8 cellular contexts compared by ENCODE assay signal in the genomic region with DNA sequence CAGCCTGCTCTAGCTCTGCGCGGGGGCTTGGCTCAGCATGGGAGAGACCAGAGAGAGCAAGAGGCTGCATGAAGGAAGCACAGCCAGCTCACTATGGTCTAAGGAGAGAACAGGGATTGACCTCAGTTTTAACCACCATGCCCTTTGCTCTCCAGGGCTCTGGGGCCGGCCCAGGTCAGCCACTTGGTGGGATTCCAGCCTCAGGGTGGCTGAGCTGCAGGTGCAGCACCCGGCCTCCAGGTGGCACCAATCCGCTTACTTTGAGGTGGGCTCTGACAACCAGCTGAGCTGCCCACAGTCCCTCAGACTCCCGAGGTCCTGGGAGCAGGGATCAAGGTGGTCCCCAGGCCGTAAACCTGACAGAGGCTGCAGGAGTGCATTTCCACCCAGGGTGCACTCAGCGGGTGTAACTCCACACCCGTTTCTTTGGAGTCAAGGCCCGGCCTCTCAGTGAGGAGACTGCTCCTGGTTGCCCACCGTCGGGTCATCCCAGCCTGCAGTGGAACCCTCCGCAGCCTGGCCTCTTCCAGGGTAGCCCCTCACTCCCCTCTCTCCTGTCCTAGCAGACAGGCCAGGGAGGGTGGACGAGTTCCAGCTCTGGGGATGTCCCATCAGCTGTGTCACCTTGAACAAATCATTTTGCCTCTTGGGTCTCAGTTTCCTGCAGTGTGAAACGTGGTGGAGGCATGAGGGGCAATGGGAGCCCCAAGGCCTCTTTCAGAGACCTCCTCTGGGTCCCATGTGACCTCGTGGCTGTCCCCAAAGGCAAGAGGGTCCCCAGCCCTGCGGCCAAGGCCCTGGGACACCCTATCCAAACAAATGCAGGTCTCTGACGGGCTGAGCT. TPM values are rescaled to one million over a fixed set of nuclear protein-coding genes. Genes with fewer than 3 reads are reported as not detected.
DNase-seq lines count a peak whose midpoint lies in the region; ATAC-seq and TF ChIP-seq lines count a peak whose summit lies in the region.

No MANE protein-coding gene starts in this region.

- TF ChIP-seq CTCF in esophagus muscularis mucosa (IDR thresholded peaks at IDR 0.05) = peak; percentile 74 to 90 (median 84)
- TF ChIP-seq CTCF in nephron (IDR thresholded peaks at IDR 0.05; ENCODE audit: unreplicated experiment in 3 of 3) = peak; percentile 87 to 89 (median 88)

- DNase-seq in AG20443 (ENCODE audit: low spot score) (peak; percentile 80), NCI-H748 treated with DMSO at 0.1 percent for 48 hours (lab: John Stamatoyannopoulos, UW) (peak; percentile 12), activated T-cell treated with anti-CD3 and anti-CD28 coated beads for 1 hour (ENCODE audit: low read depth) (peak; percentile 43), esophagus muscularis mucosa (ENCODE audit: extremely low spot score) (no peak), superior temporal gyrus (ENCODE audit: extremely low spot score) (peak; percentile 64)

- H3K4me3 Mint-ChIP-seq in nephron = peak overlapping the region; percentile 71 to 84 (median 75)

- TF ChIP-seq POLR2A in esophagus muscularis mucosa (IDR thresholded peaks at IDR 0.05; ENCODE audit: low read depth) = no peak

- no peaks in the 10 kb centered on the region for H3K36me3 Mint-ChIP-seq in nephron (ENCODE audit: low read depth)

- peaks cover 7 to 16% (median 15%) of the 10 kb centered on the region in 4 donors for H3K4me1 ChIP-seq in esophagus muscularis mucosa

- intact Hi-C loops in esophagus muscularis mucosa (cut with DNase I) = loop anchor here (2.0 kb wide), 1 partner anchor 526 kb away; no protein-coding TSS in a partner anchor

- peaks cover 58% of the 10 kb centered on the region for H3K27me3 Mint-ChIP-seq in nephron (ENCODE audit: low read depth)

- no peaks in the 10 kb centered on the region for H3K9me3 ChIP-seq in esophagus muscularis mucosa

- H3K27ac Mint-ChIP-seq in nephron = no peak overlapping the region

- peaks cover 0 to 58% (median 19%) of the 10 kb centered on the region in 4 donors for H3K27me3 ChIP-seq in esophagus muscularis mucosa

- peaks cover 3% of the 10 kb centered on the region for H3K9me3 Mint-ChIP-seq in nephron

- 38% methylated on average over 13 of the region's 18 CpGs for WGBS in esophagus muscularis mucosa

- no peaks in the 10 kb centered on the region for H3K36me3 ChIP-seq in esophagus muscularis mucosa

- H3K4me1 Mint-ChIP-seq in nephron = peaks cover 12% of the 10 kb centered on the region

- ATAC-seq in GM18867 (IDR thresholded peaks at IDR 0.05; ENCODE audit: unreplicated experiment) (peak; percentile 51), HG02759 (IDR thresholded peaks at IDR 0.05; ENCODE audit: unreplicated experiment) (no peak)

- no peak overlapping the region for H3K27ac ChIP-seq in esophagus muscularis mucosa (replicated peaks in 1 of 4)

- TF ChIP-seq EP300 in esophagus muscularis mucosa (IDR thresholded peaks at IDR 0.05) = no peak

- peak overlapping the region; percentile 28 to 49 (median 32) for H3K4me3 ChIP-seq in esophagus muscularis mucosa

RNA-seq across cellular contexts. Expression of gene LGR6, which starts 0.6 kb away (rescaled TPM):
- 1 to 10 TPM in 1 of 4 donors, under 1 TPM in 2, not detected in 1; under 0.01 to 1.2 (median 0.78) TPM for total RNA-seq in esophagus muscularis mucosa

RNA-seq across cellular contexts. Expression of gene PTPN7, which starts 32.6 kb away (rescaled TPM):
- total RNA-seq in esophagus muscularis mucosa = 1 to 10 TPM in 2 of 4 donors, under 1 TPM in 2; 0.78 to 2.5 (median 1.3) TPM

RNA-seq across cellular contexts. Expression of gene ARL8A, which starts 48.5 kb away (rescaled TPM):
- 10 to 100 TPM; 41.1 to 60.8 (median 53.6) TPM for total RNA-seq in esophagus muscularis mucosa
